8 cellular contexts compared by ENCODE assay signal in genomic region chr1:223680188-223680587, GRCh38. TPM values are rescaled to one million over a fixed set of nuclear protein-coding genes. Genes with fewer than 3 reads are reported as not detected.
"Had no signal": no experiment of that assay in that cellular context is flagged by ENCODE, and none has a peak within 500 bp of the region (broad histone marks: within the 10 kb centered on the region; RNA-seq: fewer than 3 reads in every experiment).

No MANE protein-coding gene starts in this region.

- H3K4me2 ChIP-seq: GM23338 had no signal

- H2AFZ ChIP-seq: GM23338 had no signal

- H3K4me3 ChIP-seq: GM23338, HAP-1 had no signal

- H3K4me1 ChIP-seq: HAP-1 had no signal

- FAIRE-seq: H1, HepG2 had no signal

- H3K27ac Mint-ChIP-seq: GM23338, IgD-negative memory B cell had no signal

- ATAC-seq: GM23338, HCT116, HepG2 had no signal

- DNase-seq: H7, KBM-7 had no signal

- H3K4me3 Mint-ChIP-seq: GM23338, IgD-negative memory B cell had no signal

- H3K36me3 ChIP-seq: HAP-1 had no signal

RNA-seq across cellular contexts. Expression of gene CAPN8, which starts 14.7 kb away (rescaled TPM):
- total RNA-seq: GM23338, H7 had no signal
- polyA plus RNA-seq: GM23338, IgD-negative memory B cell had no signal
